In genomic region chr6:118618676-118619377, GRCh38 we compare ENCODE assay signal across 8 cellular contexts. TPM values are rescaled to one million over a fixed set of nuclear protein-coding genes. Genes with fewer than 3 reads are reported as not detected.
DNase-seq lines count a peak whose midpoint lies in the region; ATAC-seq and TF ChIP-seq lines count a peak whose summit lies in the region.

No MANE protein-coding gene starts in this region.

- 39% methylated on average over 15 of the region's 15 CpGs for WGBS in lung, 2 donors

- H3K9me3 ChIP-seq in lung (ENCODE audit: control insufficient read depth in 2 of 2, insufficient read depth in 1 of 2, low read length in 1 of 2): no peaks in the 10 kb centered on the region

- no peak overlapping the region for H3K27ac ChIP-seq in lung (ENCODE audit: low read depth in 1 of 2, low read length in 1 of 2)

- ATAC-seq in HG02610 (IDR thresholded peaks at IDR 0.05; ENCODE audit: unreplicated experiment) (peak; percentile 82), lung (ENCODE audit: insufficient read depth, low FRiP score) (peak; percentile 54)

- peak; percentile 81 for TF ChIP-seq CTCF in lung (IDR thresholded peaks at IDR 0.05; ENCODE audit: control extremely low read depth, extremely low read depth)

- DNase-seq in NCI-H345 (lab: John Stamatoyannopoulos, UW) (peak; percentile 7), NCI-H345 treated with DMSO at 0.1 percent for 48 hours (lab: John Stamatoyannopoulos, UW; ENCODE audit: unreplicated experiment) (no peak), NCI-H1105 (lab: John Stamatoyannopoulos, UW) (peak; percentile 41), dermis microvascular lymphatic vessel endothelial cell (ENCODE audit: low read depth in 2 of 2) (peak; percentile 24 to 50), lung (ENCODE audit: low spot score) (peak; percentile 50)
- DNase-seq in activated CD4-positive, alpha-beta T cell treated with anti-CD3 and anti-CD28 coated beads, Interleukin-2, amount 50 U/mL, for 24 hours (ENCODE audit: low read depth in 1 of 2, low spot score in 1 of 2): peak; percentile 41 to 69
- peak; percentile 31 to 48 for DNase-seq in stimulated activated CD8-positive, alpha-beta memory T cell treated with anti-CD3 and anti-CD28 coated beads, Interleukin-15, amount 100 ng/mL, for 4 hours (ENCODE audit: low read depth in 2 of 2)

- H3K4me1 ChIP-seq in lung (ENCODE audit: control insufficient read depth in 2 of 2, insufficient read depth in 2 of 2, low read length in 2 of 2): peaks cover 0 to 5% of the 10 kb centered on the region in 2 donors

- no peaks in the 10 kb centered on the region for H3K27me3 ChIP-seq in lung (ENCODE audit: control insufficient read depth, insufficient read depth)

- no peaks in the 10 kb centered on the region for H3K36me3 ChIP-seq in lung (ENCODE audit: control insufficient read depth in 2 of 2, insufficient read depth in 2 of 2, low read length in 2 of 2)

- no peak overlapping the region for H3K4me3 ChIP-seq in lung

RNA-seq across cellular contexts. Expression of gene CEP85L, which starts 32.6 kb away (rescaled TPM):
- total RNA-seq in dermis microvascular lymphatic vessel endothelial cell (5.6 and 11.5 TPM in 2 replicates), lung (10 to 100 TPM; 12.5 to 40.8 TPM)
- 1 to 10 TPM; 1.3 to 1.6 TPM for polyA plus RNA-seq in lung
